Comparison of ENCODE assay signal across 23 cellular contexts in genomic region chr10:33746176-33746575, GRCh38.
"Had no signal": no experiment of that assay in that cellular context is flagged by ENCODE, and none has a peak within 500 bp of the region (broad histone marks: within the 10 kb centered on the region; RNA-seq: fewer than 3 reads in every experiment).

No MANE protein-coding gene starts in this region.

- H3K4me1 ChIP-seq: foreskin keratinocyte, left lung had no signal

- H3K36me3 ChIP-seq: esophagus muscularis mucosa, gastroesophageal sphincter, heart left ventricle, left lung, lower lobe of right lung had no signal

- H3K27ac ChIP-seq: coronary artery, dorsolateral prefrontal cortex, esophagus muscularis mucosa, foreskin keratinocyte, gastroesophageal sphincter, heart left ventricle, hepatocyte, left lung, lower lobe of right lung had no signal

- H2AFZ ChIP-seq: hepatocyte had no signal

- H3K79me2 ChIP-seq: hepatocyte had no signal

- H3K27me3 ChIP-seq: esophagus muscularis mucosa, foreskin keratinocyte, gastroesophageal sphincter, heart left ventricle, hepatocyte, left lung had no signal

- H3K4me2 ChIP-seq: hepatocyte had no signal

- DNase-seq: dermis blood vessel endothelial cell; dorsolateral prefrontal cortex; effector CD4-positive, alpha-beta T cell; effector memory CD4-positive, alpha-beta T cell; heart left ventricle; hypothalamus; left cardiac atrium; left ventricle myocardium superior; lower lobe of right lung; mesenchymal stem cell; mucosa of descending colon had no signal

- H3K27ac Mint-ChIP-seq: mesothelial cell of epicardium had no signal

- H3K4me3 ChIP-seq: coronary artery, dorsolateral prefrontal cortex, esophagus muscularis mucosa, gastroesophageal sphincter, heart left ventricle, hepatocyte, left lung, lower lobe of right lung, mucosa of descending colon had no signal

- FAIRE-seq: colon, endothelial cell of umbilical vein, frontal cortex, islet of Langerhans, keratinocyte had no signal

- H3K4me3 Mint-ChIP-seq: mesothelial cell of epicardium had no signal

- H3K36me3 Mint-ChIP-seq: mesothelial cell of epicardium had no signal

- H3K9me3 ChIP-seq: esophagus muscularis mucosa, gastroesophageal sphincter, heart left ventricle, left lung, lower lobe of right lung, mucosa of descending colon had no signal
